ENCODE assay signal across 10 cellular contexts in the genomic region with DNA sequence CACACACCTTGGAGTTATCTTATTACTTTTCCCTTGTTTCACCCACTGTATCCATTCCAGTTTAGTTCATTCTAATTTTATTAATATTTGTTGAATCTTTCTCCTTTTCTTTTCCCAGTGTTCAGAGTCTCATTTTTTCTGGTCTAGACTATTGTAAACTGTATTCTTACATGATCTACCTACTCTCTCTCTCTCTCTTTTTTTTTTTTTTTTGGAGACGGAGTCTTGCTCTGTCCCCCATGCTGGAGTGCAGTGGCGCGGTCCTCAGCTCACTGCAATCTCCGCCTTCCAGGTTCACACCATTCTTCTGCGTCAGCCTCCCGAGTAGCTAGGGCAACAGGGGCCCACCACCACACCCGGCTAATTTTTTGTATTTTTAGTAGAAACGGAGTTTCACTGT. TPM values are rescaled to one million over a fixed set of nuclear protein-coding genes. Genes with fewer than 3 reads are reported as not detected.
DNase-seq lines count a peak whose midpoint lies in the region; TF ChIP-seq lines count a peak whose summit lies in the region.
"Had no signal": no experiment of that assay in that cellular context is flagged by ENCODE, and none has a peak within 500 bp of the region (broad histone marks: within the 10 kb centered on the region; RNA-seq: fewer than 3 reads in every experiment).

No MANE protein-coding gene starts in this region.

- no peaks in the 10 kb centered on the region for H3K27me3 ChIP-seq in Loucy (ENCODE audit: insufficient read depth, low read length, poor library complexity, severe bottlenecking)
- no peaks in the 10 kb centered on the region for H3K27me3 ChIP-seq in breast epithelium
- no peaks in the 10 kb centered on the region for H3K27me3 ChIP-seq in ovary

- peak overlapping the region; percentile 100 for H3K4me2 ChIP-seq in Loucy (ENCODE audit: low read depth, low read length, poor library complexity, severe bottlenecking)

- intact Hi-C loops in CD14-positive monocyte (cut with micrococcal nuclease) (loop anchor here (2.0 to 10.0 kb wide), 4 partner anchors 39 to 295 kb away; partner anchors contain the start of genes CCDC90B (in 1 of the 2), DDIAS (in 1 of the 2), PCF11 (in 1 of the 2) and PRCP (in 1 of the 2)), breast epithelium (cut with DNase I; ENCODE audit: low total_unique reads) (no loop called here), ovary (cut with DNase I) (loop anchor here in 1 of 4 donors (10.0 kb wide), 1 partner anchor 49 kb away; no protein-coding TSS in a partner anchor)

- peaks cover 31% of the 10 kb centered on the region for H3K4me1 Mint-ChIP-seq in CD14-positive monocyte
- peaks cover 47% of the 10 kb centered on the region for H3K4me1 Mint-ChIP-seq in nephron
- H3K4me1 Mint-ChIP-seq in glutamatergic neuron (ENCODE audit: low read depth, unreplicated experiment), result peaks cover 12% of the 10 kb centered on the region

- DNase-seq in CD14-positive monocyte (ENCODE audit: low spot score) (no peak), breast epithelium (ENCODE audit: low spot score in 2 of 2) (no peak), glutamatergic neuron (no peak), SKM-1 treated with dmso at 0.1 percent for 144 hours (lab: John Stamatoyannopoulos, UW; ENCODE audit: unreplicated experiment) (no peak), ovary (no peak)
- DNase-seq in activated CD4-positive, CD25-positive, alpha-beta regulatory T cell (lab: John Stamatoyannopoulos, UW), result no peak
- DNase-seq: effector memory CD4-positive, alpha-beta T cell had no signal

- no peak for TF ChIP-seq EP300 in ovary (IDR thresholded peaks at IDR 0.05)

- H3K36me3 Mint-ChIP-seq in CD14-positive monocyte (peaks cover 31 to 38% of the 10 kb centered on the region in 2 donors), nephron (ENCODE audit: low read depth) (peaks cover 12% of the 10 kb centered on the region), glutamatergic neuron (ENCODE audit: unreplicated experiment) (no peaks in the 10 kb centered on the region)

- no peak for TF ChIP-seq CTCF in CD14-positive monocyte (IDR thresholded peaks at IDR 0.05)
- TF ChIP-seq CTCF in Loucy (conservative IDR thresholded peaks at IDR 0.05; ENCODE audit: low read length), result no peak
- no peak for TF ChIP-seq CTCF in breast epithelium (IDR thresholded peaks at IDR 0.05)
- TF ChIP-seq CTCF in nephron (IDR thresholded peaks at IDR 0.05; ENCODE audit: unreplicated experiment in 3 of 3), result no peak
- TF ChIP-seq CTCF in glutamatergic neuron (IDR thresholded peaks at IDR 0.05; ENCODE audit: partially characterized antibody, unreplicated experiment), result no peak
- TF ChIP-seq CTCF in ovary (IDR thresholded peaks at IDR 0.05), result no peak

- H3K9me3 ChIP-seq in Loucy (ENCODE audit: insufficient read depth, low read depth, low read length) (no peaks in the 10 kb centered on the region), breast epithelium (no peaks in the 10 kb centered on the region), ovary (no peaks in the 10 kb centered on the region)

- peak overlapping the region in 1 of 2 donors; percentile 99 for H3K4me3 Mint-ChIP-seq in CD14-positive monocyte
- peak overlapping the region; percentile 92 to 98 (median 97) for H3K4me3 Mint-ChIP-seq in nephron
- no peak overlapping the region for H3K4me3 Mint-ChIP-seq in glutamatergic neuron (ENCODE audit: unreplicated experiment)

- H3K9me2 ChIP-seq in Loucy (replicated peaks; ENCODE audit: low read depth, low read length), result no peaks in the 10 kb centered on the region

- peaks cover 5% of the 10 kb centered on the region; the same call in 1 of the 2 replicates for H3K36me3 ChIP-seq in Loucy (ENCODE audit: insufficient read depth, low read length)
- no peaks in the 10 kb centered on the region for H3K36me3 ChIP-seq in breast epithelium
- no peaks in the 10 kb centered on the region for H3K36me3 ChIP-seq in ovary

- peak overlapping the region; percentile 97 for H3K27ac ChIP-seq in breast epithelium
- H3K27ac ChIP-seq in ovary, result no peak overlapping the region
- H3K27ac ChIP-seq: VCaP had no signal

- no peaks in the 10 kb centered on the region for H3F3A ChIP-seq in Loucy (ENCODE audit: low read depth)

- peaks cover 21% of the 10 kb centered on the region for H3K79me2 ChIP-seq in Loucy (ENCODE audit: insufficient read depth, low read length)

- H3K9ac ChIP-seq in Loucy (ENCODE audit: low read depth, low read length, poor library complexity, severe bottlenecking), result no peak overlapping the region

- TF ChIP-seq POLR2A in breast epithelium (IDR thresholded peaks at IDR 0.05) (no peak), ovary (IDR thresholded peaks at IDR 0.05) (no peak)

- H3K27ac Mint-ChIP-seq in CD14-positive monocyte (peak overlapping the region in 6 of 7 donors; percentile 66 to 99 (median 98)), nephron (no peak overlapping the region), glutamatergic neuron (ENCODE audit: unreplicated experiment) (no peak overlapping the region)

- H3K4me3 ChIP-seq in Loucy (ENCODE audit: low read length, poor library complexity, severe bottlenecking) (peak overlapping the region; percentile 100), breast epithelium (peak overlapping the region in 2 of 3 donors; percentile 88 to 89), ovary (no peak overlapping the region)

- no peaks in the 10 kb centered on the region for H4K20me1 ChIP-seq in Loucy (ENCODE audit: insufficient read depth, low read length, poor library complexity, severe bottlenecking)

- no peak overlapping the region for H2AFZ ChIP-seq in Loucy (ENCODE audit: low read length)

- no peaks in the 10 kb centered on the region for H3K9me3 Mint-ChIP-seq in CD14-positive monocyte
- no peaks in the 10 kb centered on the region for H3K9me3 Mint-ChIP-seq in nephron
- H3K9me3 Mint-ChIP-seq in glutamatergic neuron (ENCODE audit: unreplicated experiment), result peaks cover 2% of the 10 kb centered on the region

- 90 to 97% (median 92%) methylated on average over 8 of the region's 8 CpGs for WGBS in ovary, 3 donors

- H3K27me3 Mint-ChIP-seq in CD14-positive monocyte (ENCODE audit: low read depth in 3 of 3) (no peaks in the 10 kb centered on the region), nephron (ENCODE audit: low read depth) (no peaks in the 10 kb centered on the region), glutamatergic neuron (ENCODE audit: unreplicated experiment) (peaks cover 6% of the 10 kb centered on the region)

- H3K4me1 ChIP-seq in Loucy (ENCODE audit: insufficient read depth, low read length, poor library complexity, severe bottlenecking) (peaks cover 23% of the 10 kb centered on the region), breast epithelium (peaks cover 0 to 17% of the 10 kb centered on the region in 2 donors), ovary (ENCODE audit: insufficient read depth) (peaks cover 4% of the 10 kb centered on the region)

RNA-seq across cellular contexts. Expression of gene ANKRD42, which starts 2.1 kb away (rescaled TPM):
- polyA plus RNA-seq in CD14-positive monocyte, result 1 to 10 TPM; 4.3 to 6.2 TPM
- total RNA-seq in breast epithelium, result 10 to 100 TPM; 17.0 to 22.7 (median 17.4) TPM
- total RNA-seq in glutamatergic neuron (ENCODE audit: unreplicated experiment), result 2.2 TPM
- 10 to 100 TPM; 12.4 to 21.7 (median 14.0) TPM for total RNA-seq in ovary
- polyA plus RNA-seq in ovary, result 10 to 100 TPM in 1 of 2 donors, 1 to 10 TPM in 1; 5.6 to 15.1 TPM

RNA-seq across cellular contexts. Expression of gene PCF11, which starts 38.7 kb away (rescaled TPM):
- polyA plus RNA-seq in CD14-positive monocyte (10 to 100 TPM in 1 of 2 donors, 1 to 10 TPM in 1; 8.3 to 15.7 TPM), ovary (10 to 100 TPM; 38.0 to 38.1 TPM)
- total RNA-seq in breast epithelium (100 to 1,000 TPM in 2 of 3 donors, 10 to 100 TPM in 1; 78.7 to 133 (median 130) TPM), glutamatergic neuron (ENCODE audit: unreplicated experiment) (46.7 TPM), ovary (100 to 1,000 TPM in 1 of 7 donors, 10 to 100 TPM in 6; 54.0 to 107 (median 67.0) TPM)

Comparison
In these comparisons a context has a peak if more than half of its experiments do, and no peak if none do; other contexts are left out.
1. H3K27ac Mint-ChIP-seq: peak in CD14-positive monocyte (6 of 7); none in nephron (0 of 3) and glutamatergic neuron (single experiment).
2. H3K27ac ChIP-seq: peak in breast epithelium (2 of 2); none in ovary (0 of 2).